ENCODE assay signal across 19 cellular contexts in genomic region chr6:166939276-166939816, GRCh38. TPM values are rescaled to one million over a fixed set of nuclear protein-coding genes. Genes with fewer than 3 reads are reported as not detected.
DNase-seq lines count a peak whose midpoint lies in the region; ATAC-seq, FAIRE-seq and TF ChIP-seq lines count a peak whose summit lies in the region.
"Had no signal": no experiment of that assay in that cellular context is flagged by ENCODE, and none has a peak within 500 bp of the region (broad histone marks: within the 10 kb centered on the region; RNA-seq: fewer than 3 reads in every experiment).

No MANE protein-coding gene starts in this region.

- WGBS in K562 (ENCODE audit: insufficient coverage, low coverage, missing lambda C conversion rate): 69% methylated on average over 4 of the region's 4 CpGs

- H3K9me1 ChIP-seq in K562 (ENCODE audit: control insufficient read depth, insufficient read depth, low read length): peaks cover 4% of the 10 kb centered on the region

- CTCF ChIA-PET in K562 (lab: Yijun Ruan, JAX; ENCODE audit: low intra/inter-chr PET ratio): interaction anchor here (0.6 to 1.1 kb wide), 2 partner anchors 11 to 836 kb away, joined by 4 to 5 read pairs; no protein-coding TSS in a partner anchor

- no peaks in the 10 kb centered on the region for H3K9me3 Mint-ChIP-seq in activated T-cell treated with anti-CD3 and anti-CD28 coated beads, Interleukin-2, amount 50 U/mL, for 24 hours
- H3K9me3 Mint-ChIP-seq in activated T-cell treated with anti-CD3 and anti-CD28 coated beads, Interleukin-2, amount 50 U/mL, for 4 hours: no peaks in the 10 kb centered on the region
- no peaks in the 10 kb centered on the region for H3K9me3 Mint-ChIP-seq in stimulated activated memory B cell treated with anti-CD40 and anti-IgM and Interleukin-4, amounts not matched to agents 10 μg/mL and 1 μg/mL and 100 μg/mL, for 72 hours
- H3K9me3 Mint-ChIP-seq: CD4-positive, alpha-beta memory T cell; H9 had no signal

- H3K27me3 Mint-ChIP-seq in activated T-cell treated with anti-CD3 and anti-CD28 coated beads, Interleukin-2, amount 50 U/mL, for 24 hours: no peaks in the 10 kb centered on the region
- no peaks in the 10 kb centered on the region for H3K27me3 Mint-ChIP-seq in activated T-cell treated with anti-CD3 and anti-CD28 coated beads, Interleukin-2, amount 50 U/mL, for 4 hours (ENCODE audit: low read depth)
- no peaks in the 10 kb centered on the region for H3K27me3 Mint-ChIP-seq in stimulated activated memory B cell treated with anti-CD40 and anti-IgM and Interleukin-4, amounts not matched to agents 10 μg/mL and 1 μg/mL and 100 μg/mL, for 72 hours
- H3K27me3 Mint-ChIP-seq: CD4-positive, alpha-beta memory T cell had no signal

- FAIRE-seq in K562 (lab: Jason Lieb, UNC): no peak

- H3K4me1 ChIP-seq in K562 (replicated peaks in 1 of 2; ENCODE audit: control insufficient read depth in 2 of 2, insufficient read depth in 2 of 2, low read length in 2 of 2): peaks cover 8 to 32% of the 10 kb centered on the region in 2 experiments

- no peak overlapping the region for H3K4me3 Mint-ChIP-seq in activated T-cell treated with anti-CD3 and anti-CD28 coated beads, Interleukin-2, amount 50 U/mL, for 24 hours
- no peak overlapping the region for H3K4me3 Mint-ChIP-seq in activated T-cell treated with anti-CD3 and anti-CD28 coated beads, Interleukin-2, amount 50 U/mL, for 4 hours
- no peak overlapping the region for H3K4me3 Mint-ChIP-seq in stimulated activated memory B cell treated with anti-CD40 and anti-IgM and Interleukin-4, amounts not matched to agents 10 μg/mL and 1 μg/mL and 100 μg/mL, for 72 hours
- H3K4me3 Mint-ChIP-seq: CD4-positive, alpha-beta memory T cell; H9 had no signal

- no peaks in the 10 kb centered on the region; the same call in 1 of the 2 replicates for H3K9me3 ChIP-seq in K562 (replicated peaks; ENCODE audit: control insufficient read depth, insufficient read depth, low read depth, low read length)
- H3K9me3 ChIP-seq: BE2C, SJSA1 had no signal

- no peak for TF ChIP-seq RAD21 in K562 (CRISPR knock-in tag; conservative IDR thresholded peaks at IDR 0.05 in 1 of 2, IDR thresholded peaks at IDR 0.05 in 1 of 2)

- intact Hi-C loops in K562 (cut with micrococcal nuclease): no loop called here

- no peak for DNase-seq in activated T-cell treated with anti-CD3 and anti-CD28 coated beads, Interleukin-2, amount 50 U/mL, for 24 hours
- DNase-seq in activated T-cell treated with anti-CD3 and anti-CD28 coated beads, Interleukin-2, amount 50 U/mL, for 4 hours: no peak
- DNase-seq in NCI-H1417 treated with DMSO at 0.1 percent for 48 hours (lab: John Stamatoyannopoulos, UW): peak; percentile 49
- DNase-seq in K562 (ENCODE audit: extremely low read depth in 1 of 4, low spot score in 3 of 4): no peak
- DNase-seq in KBM-7: no peak
- DNase-seq in GM19238 (ENCODE audit: insufficient read length, low spot score): no peak
- DNase-seq: BE2C; Calu3; CD4-positive, alpha-beta memory T cell; DMS53; H9; MV-4-11; NCI-H1436; NCI-H2107; NCI-H446; PC-3; SW 1271 had no signal

- no peak for ATAC-seq in activated T-cell treated with anti-CD3 and anti-CD28 coated beads, Interleukin-2, amount 50 U/mL, for 4 hours
- no peak for ATAC-seq in K562
- ATAC-seq in stimulated activated memory B cell treated with anti-CD40 and anti-IgM and Interleukin-4, amounts not matched to agents 10 μg/mL and 1 μg/mL and 100 μg/mL, for 72 hours: no peak
- ATAC-seq: PC-3 had no signal

- H3K27ac Mint-ChIP-seq in activated T-cell treated with anti-CD3 and anti-CD28 coated beads, Interleukin-2, amount 50 U/mL, for 24 hours: peak overlapping the region; percentile 68
- peak overlapping the region; percentile 8 for H3K27ac Mint-ChIP-seq in stimulated activated memory B cell treated with anti-CD40 and anti-IgM and Interleukin-4, amounts not matched to agents 10 μg/mL and 1 μg/mL and 100 μg/mL, for 72 hours
- H3K27ac Mint-ChIP-seq: H9 had no signal

- POLR2A ChIA-PET in K562 (lab: Yijun Ruan, JAX): interaction anchor here (1.5 kb wide), 1 partner anchor 7 kb away, joined by 7 read pairs; no protein-coding TSS in a partner anchor

- no peak overlapping the region for H3K4me3 ChIP-seq in K562
- H3K4me3 ChIP-seq: SJSA1 had no signal

- TF ChIP-seq POLR2A in K562 (conservative IDR thresholded peaks at IDR 0.05): no peak

- BruUV-seq in K562 (replicated peaks; lab: Mats Ljungman, UMichigan): no TSS peak

- H2AFZ ChIP-seq in K562 (ENCODE audit: low read depth, low read length): no peak overlapping the region

- H3K79me2 ChIP-seq in K562 (ENCODE audit: control insufficient read depth, insufficient read depth, low read length): no peaks in the 10 kb centered on the region

- H3K4me2 ChIP-seq in K562 (ENCODE audit: insufficient read depth, low read length): no peak overlapping the region

- no peaks in the 10 kb centered on the region for H3K27me3 ChIP-seq in K562 (ENCODE audit: control insufficient read depth in 2 of 2, insufficient read depth in 2 of 2, low read length in 2 of 2)
- H3K27me3 ChIP-seq: BE2C, SJSA1 had no signal

- in situ Hi-C loops in K562 (cut with MboI): no loop called here
- in situ Hi-C loops in KBM-7 (cut with MboI; ENCODE audit: low pct_unique_long_range_greater_than_20kb, low sequenced_read_pairs): no loop called here

- no peak overlapping the region for H3K9ac ChIP-seq in K562 (ENCODE audit: insufficient read depth in 1 of 2, low read depth in 2 of 2, low read length in 2 of 2)

- no peak overlapping the region for H3K27ac ChIP-seq in K562 (ENCODE audit: extremely low read depth, low read depth, low read length)
- H3K27ac ChIP-seq: SJSA1 had no signal

- peaks cover 5% of the 10 kb centered on the region; the same call in 1 of the 2 replicates for H4K20me1 ChIP-seq in K562 (replicated peaks; ENCODE audit: control insufficient read depth, insufficient read depth, low read length)

- H3K36me3 ChIP-seq in K562 (ENCODE audit: control insufficient read depth, insufficient read depth, low read length): peaks cover 30% of the 10 kb centered on the region; the same call in 2 of the 3 replicates
- H3K36me3 ChIP-seq: BE2C, SJSA1 had no signal

- TF ChIP-seq CTCF in K562 (IDR thresholded peaks at IDR 0.05 in 2 of 3, conservative IDR thresholded peaks at IDR 0.05 in 1 of 3; ENCODE audit: insufficient read depth in 2 of 3, low read depth in 1 of 3, low read length in 3 of 3): no peak

- H3K4me1 Mint-ChIP-seq in activated T-cell treated with anti-CD3 and anti-CD28 coated beads, Interleukin-2, amount 50 U/mL, for 24 hours (ENCODE audit: low read depth): peaks cover 73% of the 10 kb centered on the region
- peaks cover 51% of the 10 kb centered on the region for H3K4me1 Mint-ChIP-seq in activated T-cell treated with anti-CD3 and anti-CD28 coated beads, Interleukin-2, amount 50 U/mL, for 4 hours (ENCODE audit: low read depth)
- peaks cover 12% of the 10 kb centered on the region for H3K4me1 Mint-ChIP-seq in stimulated activated memory B cell treated with anti-CD40 and anti-IgM and Interleukin-4, amounts not matched to agents 10 μg/mL and 1 μg/mL and 100 μg/mL, for 72 hours

- TF ChIP-seq EP300 in K562 (IDR thresholded peaks at IDR 0.05; ENCODE audit: low read length): no peak

- peaks cover 97% of the 10 kb centered on the region for H3K36me3 Mint-ChIP-seq in activated T-cell treated with anti-CD3 and anti-CD28 coated beads, Interleukin-2, amount 50 U/mL, for 24 hours (ENCODE audit: low read depth)
- H3K36me3 Mint-ChIP-seq in activated T-cell treated with anti-CD3 and anti-CD28 coated beads, Interleukin-2, amount 50 U/mL, for 4 hours (ENCODE audit: insufficient read depth): peaks cover 22% of the 10 kb centered on the region
- H3K36me3 Mint-ChIP-seq in stimulated activated memory B cell treated with anti-CD40 and anti-IgM and Interleukin-4, amounts not matched to agents 10 μg/mL and 1 μg/mL and 100 μg/mL, for 72 hours: peaks cover 20% of the 10 kb centered on the region

RNA-seq across cellular contexts. Expression of gene RNASET2, which starts 17.0 kb away (rescaled TPM):
- total RNA-seq in activated T-cell treated with anti-CD3 and anti-CD28 coated beads, Interleukin-2, amount 50 U/mL, for 4 hours: 10 to 100 TPM; 43.7 to 67.3 (median 49.4) TPM
- total RNA-seq in K562 (2011; cell fraction: chromatin; rRNA removed; ENCODE audit: low replicate concordance): 55.9 TPM in 2 replicates
- total RNA-seq in K562 (2011; cell fraction: nucleolus; rRNA removed): 54.7 and 61.6 TPM in 2 replicates
- 64.9 and 75.9 TPM in 2 replicates for total RNA-seq in K562 (2011; cell fraction: nucleoplasm; rRNA removed)
- total RNA-seq in K562 (2014; rRNA removed) (138 and 168 TPM in 2 replicates), K562 (2014; rRNA removed; fragmentation: Illumina TruSeq; extraction: Trizol) (66.4 and 66.9 TPM in 2 replicates), K562 (2015; rRNA removed; fragmentation: Illumina TruSeq; extraction: Trizol) (130 and 141 TPM in 2 replicates), K562 (2021) (99.2 and 105 TPM in 2 replicates)
- polyA plus RNA-seq in K562 (2011; rRNA removed) (46.4 and 211 TPM in 2 replicates), K562 (2014; fragmentation: Illumina TruSeq; extraction: Trizol) (75.2 and 91.3 TPM in 2 replicates), K562 (2014; fragmentation: Nextera tagmentation; extraction: Ambion mirVana) (10 to 100 TPM in 1 of 2 experiments, 1 to 10 TPM in 1; 7.4 to 15.8 TPM), K562 (2014; rRNA removed) (108 and 124 TPM in 2 replicates)
- polyA plus RNA-seq in K562 (2011; cell fraction: cytosol; rRNA removed): 45.3 and 139 TPM in 2 replicates
- 31.3 and 148 TPM in 2 replicates for polyA plus RNA-seq in K562 (2011; cell fraction: nucleus; rRNA removed)
- 137 and 140 TPM in 2 replicates for polyA plus RNA-seq in K562 (2012)
- polyA minus RNA-seq in K562 (2011; rRNA and poly(A)+ RNA removed): 20.3 and 116 TPM in 2 replicates
- polyA minus RNA-seq in K562 (2011; cell fraction: cytosol; rRNA and poly(A)+ RNA removed): 14.3 and 84.4 TPM in 2 replicates
- 9.3 and 51.3 TPM in 2 replicates for polyA minus RNA-seq in K562 (2011; cell fraction: nucleus; rRNA and poly(A)+ RNA removed)

RNA-seq across cellular contexts. Expression of gene CEP43, which starts 59.9 kb away (rescaled TPM):
- 10 to 100 TPM; 19.5 to 20.2 (median 19.5) TPM for total RNA-seq in activated T-cell treated with anti-CD3 and anti-CD28 coated beads, Interleukin-2, amount 50 U/mL, for 4 hours
- total RNA-seq in K562 (2011; cell fraction: chromatin; rRNA removed; ENCODE audit: low replicate concordance): 34.2 and 114 TPM in 2 replicates
- total RNA-seq in K562 (2011; cell fraction: nucleolus; rRNA removed): 16.7 and 17.3 TPM in 2 replicates
- total RNA-seq in K562 (2011; cell fraction: nucleoplasm; rRNA removed): 37.0 and 57.8 TPM in 2 replicates
- total RNA-seq in K562 (2014; rRNA removed): 42.2 and 43.3 TPM in 2 replicates
- 53.8 and 57.2 TPM in 2 replicates for total RNA-seq in K562 (2014; rRNA removed; fragmentation: Illumina TruSeq; extraction: Trizol)
- 47.8 and 53.8 TPM in 2 replicates for total RNA-seq in K562 (2015; rRNA removed; fragmentation: Illumina TruSeq; extraction: Trizol)
- 31.4 and 36.5 TPM in 2 replicates for total RNA-seq in K562 (2021)
- 47.4 and 55.7 TPM in 2 replicates for polyA plus RNA-seq in K562 (2011; rRNA removed)
- 8.0 and 16.6 TPM in 2 replicates for polyA plus RNA-seq in K562 (2011; cell fraction: cytosol; rRNA removed)
- polyA plus RNA-seq in K562 (2011; cell fraction: nucleus; rRNA removed): 45.3 and 63.2 TPM in 2 replicates
- 20.9 and 24.4 TPM in 2 replicates for polyA plus RNA-seq in K562 (2012)
- polyA plus RNA-seq in K562 (2014; fragmentation: Illumina TruSeq; extraction: Trizol): 41.0 and 52.1 TPM in 2 replicates
- polyA plus RNA-seq in K562 (2014; fragmentation: Nextera tagmentation; extraction: Ambion mirVana): 10 to 100 TPM; 15.2 to 19.3 TPM
- 47.4 and 52.7 TPM in 2 replicates for polyA plus RNA-seq in K562 (2014; rRNA removed)
- 58.5 and 58.8 TPM in 2 replicates for polyA minus RNA-seq in K562 (2011; rRNA and poly(A)+ RNA removed)
- 13.8 and 20.2 TPM in 2 replicates for polyA minus RNA-seq in K562 (2011; cell fraction: cytosol; rRNA and poly(A)+ RNA removed)
- 23.6 and 45.0 TPM in 2 replicates for polyA minus RNA-seq in K562 (2011; cell fraction: nucleus; rRNA and poly(A)+ RNA removed)
